13 cellular contexts compared by ENCODE assay signal in genomic region chr6:13402711-13403110, GRCh38.
DNase-seq lines count a peak whose midpoint lies in the region; ATAC-seq lines count a peak whose summit lies in the region.
"Had no signal": no experiment of that assay in that cellular context is flagged by ENCODE, and none has a peak within 500 bp of the region (broad histone marks: within the 10 kb centered on the region; RNA-seq: fewer than 3 reads in every experiment).

No MANE protein-coding gene starts in this region.

- ATAC-seq in activated T-cell treated with anti-CD3 and anti-CD28 coated beads, Interleukin-2, amount 50 U/mL, for 4 hours = no peak
- ATAC-seq: GM23338 had no signal

- H3K4me1 Mint-ChIP-seq in activated T-cell treated with anti-CD3 and anti-CD28 coated beads, Interleukin-2, amount 50 U/mL, for 4 hours (ENCODE audit: low read depth) = peaks cover 6% of the 10 kb centered on the region
- H3K4me1 Mint-ChIP-seq: CD4-positive, CD25-positive, alpha-beta regulatory T cell had no signal

- no peaks in the 10 kb centered on the region for H3K27me3 Mint-ChIP-seq in activated T-cell treated with anti-CD3 and anti-CD28 coated beads, Interleukin-2, amount 50 U/mL, for 4 hours (ENCODE audit: low read depth)

- no peaks in the 10 kb centered on the region for H3K36me3 Mint-ChIP-seq in activated T-cell treated with anti-CD3 and anti-CD28 coated beads, Interleukin-2, amount 50 U/mL, for 4 hours (ENCODE audit: insufficient read depth)
- H3K36me3 Mint-ChIP-seq: CD4-positive, CD25-positive, alpha-beta regulatory T cell had no signal

- DNase-seq in NCI-H526 treated with DMSO at 0.1 percent for 48 hours (lab: John Stamatoyannopoulos, UW) (peak; percentile 13), NCI-H526 (lab: John Stamatoyannopoulos, UW) (no peak), NCI-H226 (peak; percentile 22), astrocyte of the hippocampus (ENCODE audit: low read depth, low spot score) (peak; percentile 71), AML-193 (lab: John Stamatoyannopoulos, UW) (no peak)
- no peak for DNase-seq in activated T-cell treated with anti-CD3 and anti-CD28 coated beads, Interleukin-2, amount 50 U/mL, for 4 hours
- DNase-seq in stimulated activated CD4-positive, alpha-beta T cell treated with anti-CD3 and anti-CD28 coated beads, Interleukin-4, amount 100 ng/mL, for 24 hours = no peak
- DNase-seq: 8988T; CD4-positive, CD25-positive, alpha-beta regulatory T cell; DMS79 treated with DMSO at 0.1 percent for 48 hours; EL; H7 had no signal

- H3K4me3 Mint-ChIP-seq in activated T-cell treated with anti-CD3 and anti-CD28 coated beads, Interleukin-2, amount 50 U/mL, for 4 hours = no peak overlapping the region
- H3K4me3 Mint-ChIP-seq: CD4-positive, CD25-positive, alpha-beta regulatory T cell; GM23338 had no signal

- H3K9me3 Mint-ChIP-seq in activated T-cell treated with anti-CD3 and anti-CD28 coated beads, Interleukin-2, amount 50 U/mL, for 4 hours = no peaks in the 10 kb centered on the region
- H3K9me3 Mint-ChIP-seq: GM23338 had no signal

Comparison
In these comparisons a context has a peak if more than half of its experiments do, and no peak if none do; other contexts are left out.
1. DNase-seq: peak in NCI-H526 treated with DMSO at 0.1 percent for 48 hours (single experiment), NCI-H226 (single experiment) and astrocyte of the hippocampus (single experiment); none in NCI-H526 (0 of 2), AML-193 (0 of 2), activated T-cell treated with anti-CD3 and anti-CD28 coated beads, Interleukin-2, amount 50 U/mL, for 4 hours (single experiment) and stimulated activated CD4-positive, alpha-beta T cell treated with anti-CD3 and anti-CD28 coated beads, Interleukin-4, amount 100 ng/mL, for 24 hours (single experiment).